Comparison of ENCODE assay signal across 1 cellular context in genomic region chr1:70204139-70204538, GRCh38.
TF ChIP-seq lines count a peak whose summit lies in the region.

No MANE protein-coding gene starts in this region.

TF ChIP-seq in GM12878, 131 proteins besides CTCF, POLR2A, EP300 and RAD21 (continued from another document):
- TF ChIP-seq BHLHE40 (IDR thresholded peaks at IDR 0.05; ENCODE audit: borderline replicate concordance in 1 of 2, low read depth in 2 of 2, low read length in 1 of 2), result no peak
